In genomic region chr6:2790588-2790987, GRCh38 we compare ENCODE assay signal across 1 cellular context.
A peak's percentile ranks its signal among the peaks of the same experiment; 100 is the strongest.
TF ChIP-seq lines count a peak whose summit lies in the region.

No MANE protein-coding gene starts in this region.

TF ChIP-seq in GM23338, 12 proteins besides CTCF, POLR2A, EP300 and RAD21 (continued from another document):
- TF ChIP-seq ZNF462 (CRISPR knock-in tag; IDR thresholded peaks at IDR 0.05) = peak; percentile 67; the same call in 1 of the 2 replicates
